Comparison of ENCODE assay signal across 1 cellular context in genomic region chr19:18274303-18274775, GRCh38.
TF ChIP-seq lines count a peak whose summit lies in the region.

A gene with protein sequence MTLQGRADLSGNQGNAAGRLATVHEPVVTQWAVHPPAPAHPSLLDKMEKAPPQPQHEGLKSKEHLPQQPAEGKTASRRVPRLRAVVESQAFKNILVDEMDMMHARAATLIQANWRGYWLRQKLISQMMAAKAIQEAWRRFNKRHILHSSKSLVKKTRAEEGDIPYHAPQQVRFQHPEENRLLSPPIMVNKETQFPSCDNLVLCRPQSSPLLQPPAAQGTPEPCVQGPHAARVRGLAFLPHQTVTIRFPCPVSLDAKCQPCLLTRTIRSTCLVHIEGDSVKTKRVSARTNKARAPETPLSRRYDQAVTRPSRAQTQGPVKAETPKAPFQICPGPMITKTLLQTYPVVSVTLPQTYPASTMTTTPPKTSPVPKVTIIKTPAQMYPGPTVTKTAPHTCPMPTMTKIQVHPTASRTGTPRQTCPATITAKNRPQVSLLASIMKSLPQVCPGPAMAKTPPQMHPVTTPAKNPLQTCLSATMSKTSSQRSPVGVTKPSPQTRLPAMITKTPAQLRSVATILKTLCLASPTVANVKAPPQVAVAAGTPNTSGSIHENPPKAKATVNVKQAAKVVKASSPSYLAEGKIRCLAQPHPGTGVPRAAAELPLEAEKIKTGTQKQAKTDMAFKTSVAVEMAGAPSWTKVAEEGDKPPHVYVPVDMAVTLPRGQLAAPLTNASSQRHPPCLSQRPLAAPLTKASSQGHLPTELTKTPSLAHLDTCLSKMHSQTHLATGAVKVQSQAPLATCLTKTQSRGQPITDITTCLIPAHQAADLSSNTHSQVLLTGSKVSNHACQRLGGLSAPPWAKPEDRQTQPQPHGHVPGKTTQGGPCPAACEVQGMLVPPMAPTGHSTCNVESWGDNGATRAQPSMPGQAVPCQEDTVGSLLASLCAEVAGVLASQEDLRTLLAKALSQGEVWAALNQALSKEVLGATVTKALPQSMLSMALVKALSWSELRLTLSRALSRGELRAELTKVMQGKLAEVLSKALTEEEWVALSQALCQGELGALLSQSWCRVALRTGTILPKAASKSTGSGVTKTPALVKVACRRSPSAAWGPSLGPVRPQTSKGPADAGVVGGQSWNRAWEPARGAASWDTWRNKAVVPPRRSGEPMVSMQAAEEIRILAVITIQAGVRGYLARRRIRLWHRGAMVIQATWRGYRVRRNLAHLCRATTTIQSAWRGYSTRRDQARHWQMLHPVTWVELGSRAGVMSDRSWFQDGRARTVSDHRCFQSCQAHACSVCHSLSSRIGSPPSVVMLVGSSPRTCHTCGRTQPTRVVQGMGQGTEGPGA (N-terminal part only) (minus strand): TSS chr19:18274452. CDS start chr19:18269478, 4,974 bp downstream.

TF ChIP-seq in liver, 16 proteins besides CTCF, POLR2A, EP300 and RAD21 (continued from another document):
- TF ChIP-seq, protein P1, sequence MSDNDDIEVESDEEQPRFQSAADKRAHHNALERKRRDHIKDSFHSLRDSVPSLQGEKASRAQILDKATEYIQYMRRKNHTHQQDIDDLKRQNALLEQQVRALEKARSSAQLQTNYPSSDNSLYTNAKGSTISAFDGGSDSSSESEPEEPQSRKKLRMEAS (IDR thresholded peaks at IDR 0.05) = no peak
- TF ChIP-seq JUND (IDR thresholded peaks at IDR 0.05) (no peak), RXRA (IDR thresholded peaks at IDR 0.05) (no peak), ATF3 (IDR thresholded peaks at IDR 0.05) (no peak), EGR1 (IDR thresholded peaks at IDR 0.05; ENCODE audit: low read depth in 2 of 2) (no peak), FOXA2 (IDR thresholded peaks at IDR 0.05) (no peak), SP1 (IDR thresholded peaks at IDR 0.05) (peak; percentile 76), GABPA (IDR thresholded peaks at IDR 0.05 in 1 of 2, conservative IDR thresholded peaks at IDR 0.05 in 1 of 2) (no peak)
TF ChIP-seq in liver: peak in this region for 6.
